In the genomic region with DNA sequence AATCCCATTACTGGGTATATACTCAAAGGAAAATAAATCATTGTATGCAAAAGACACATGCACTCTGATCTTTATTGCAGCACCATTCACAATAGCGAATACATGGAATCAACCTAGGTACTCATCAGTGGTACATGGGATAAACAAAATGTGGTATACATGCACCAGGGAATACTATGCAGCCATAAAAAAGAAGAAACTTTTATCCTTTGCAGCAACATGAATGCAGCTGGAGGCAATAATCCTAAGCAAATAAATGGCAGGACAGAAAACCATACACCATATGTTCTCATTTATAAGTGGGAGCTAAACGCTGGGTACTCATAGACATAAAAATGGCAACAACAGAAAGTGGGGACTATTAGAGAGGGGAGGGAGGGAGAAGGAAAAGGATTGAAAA, we compare ENCODE assay signal across 29 cellular contexts.
"Had no signal": no experiment of that assay in that cellular context is flagged by ENCODE, and none has a peak within 500 bp of the region (broad histone marks: within the 10 kb centered on the region; RNA-seq: fewer than 3 reads in every experiment).

No MANE protein-coding gene starts in this region.

- H3K27ac ChIP-seq: stomach, suprapubic skin, testis, thoracic aorta, thyroid gland, tibial artery, tibial nerve, transverse colon, upper lobe of left lung, upper lobe of right lung, uterus, vagina had no signal

- FAIRE-seq: urothelium cell line had no signal

- DNase-seq: stimulated activated CD4-positive, alpha-beta T cell treated with anti-CD3 and anti-CD28 coated beads, Interleukin-2, amount 100 ng/mL, for 48 hours; stimulated activated CD4-positive, alpha-beta T cell treated with anti-CD3 and anti-CD28 coated beads, Interleukin-4, amount 100 ng/mL, for 1 hour; stimulated activated CD4-positive, alpha-beta T cell treated with anti-CD3 and anti-CD28 coated beads, Interleukin-4, amount 100 ng/mL, for 24 hours; stimulated activated CD4-positive, alpha-beta T cell treated with anti-CD3 and anti-CD28 coated beads, Interleukin-4, amount 100 ng/mL, for 4 hours; stimulated activated CD8-positive, alpha-beta memory T cell treated with anti-CD3 and anti-CD28 coated beads, Interleukin-4, amount 100 ng/mL, for 48 hours; stimulated activated naive B cell treated with anti-CD40 and anti-IgM and Interleukin-4, amounts not matched to agents 10 μg/mL and 1 μg/mL and 100 μg/mL, for 72 hours; stimulated activated naive CD4-positive, alpha-beta T cell; stimulated activated naive CD4-positive, alpha-beta T cell treated with Interleukin-2 at 50 U/mL for 16 hours; stimulated activated naive CD8-positive, alpha-beta T cell treated with anti-CD3 and anti-CD28 coated beads, Interleukin-15, amount 100 ng/mL, for 72 hours; stimulated activated naive CD8-positive, alpha-beta T cell treated with anti-CD3 and anti-CD28 coated beads, Interleukin-15, Interleukin-2, amounts not matched to agents 100 U/mL and 50 U/mL, for 24 hours; stomach; substantia nigra; testis; thyroid gland; tibial artery; transverse colon; trophoblast cell; upper lobe of left lung; upper lobe of right lung; uterus had no signal

- ATAC-seq: stimulated activated effector memory CD8-positive, alpha-beta T cell treated with anti-CD3 and anti-CD28 coated beads, Interleukin-12 subunit alpha, Interleukin-12 subunit beta, amount 100 ng/mL, for 72 hours; stimulated activated memory B cell treated with anti-CD40 and anti-IgM and Interleukin-4, amounts not matched to agents 10 μg/mL and 1 μg/mL and 100 μg/mL, for 72 hours; stimulated activated naive B cell treated with anti-CD40 and anti-IgM and Interleukin-4, amounts not matched to agents 10 μg/mL and 1 μg/mL and 100 μg/mL, for 72 hours; stimulated activated naive CD8-positive, alpha-beta T cell treated with anti-CD3 and anti-CD28 coated beads, Interleukin-15, amount 100 ng/mL, for 72 hours; stimulated activated naive CD8-positive, alpha-beta T cell treated with anti-CD3 and anti-CD28 coated beads, Interleukin-15, Interleukin-2, amounts not matched to agents 100 U/mL and 50 U/mL, for 24 hours; upper lobe of right lung had no signal

- H3K36me3 ChIP-seq: uterus had no signal

- H3K9me3 ChIP-seq: stomach, suprapubic skin, testis, thoracic aorta, thyroid gland, tibial artery, tibial nerve, transverse colon, upper lobe of left lung, upper lobe of right lung, uterus, vagina had no signal

- H3K27me3 ChIP-seq: stomach, suprapubic skin, testis, thyroid gland, tibial artery, tibial nerve, transverse colon, upper lobe of left lung, upper lobe of right lung, uterus, vagina had no signal

- H3K4me3 ChIP-seq: stomach, suprapubic skin, testis, thoracic aorta, thyroid gland, tibial artery, tibial nerve, transverse colon, upper lobe of left lung, upper lobe of right lung, uterus, vagina had no signal

- H3K4me1 ChIP-seq: stomach, suprapubic skin, testis, thyroid gland, tibial artery, upper lobe of left lung, upper lobe of right lung, uterus, vagina had no signal

- H3K27ac Mint-ChIP-seq: stimulated activated effector memory CD8-positive, alpha-beta T cell treated with anti-CD3 and anti-CD28 coated beads, Interleukin-12 subunit alpha, Interleukin-12 subunit beta, amount 100 ng/mL, for 72 hours; stimulated activated memory B cell treated with anti-CD40 and anti-IgM and Interleukin-4, amounts not matched to agents 10 μg/mL and 1 μg/mL and 100 μg/mL, for 72 hours; stimulated activated naive B cell treated with anti-CD40 and anti-IgM and Interleukin-4, amounts not matched to agents 10 μg/mL and 1 μg/mL and 100 μg/mL, for 72 hours; stimulated activated naive CD8-positive, alpha-beta T cell treated with anti-CD3 and anti-CD28 coated beads, Interleukin-15, amount 100 ng/mL, for 72 hours; stimulated activated naive CD8-positive, alpha-beta T cell treated with anti-CD3 and anti-CD28 coated beads, Interleukin-15, Interleukin-2, amounts not matched to agents 100 ng/mL and 50 ng/mL, for 24 hours; type B pancreatic cell had no signal

- H3K9me3 Mint-ChIP-seq: stimulated activated effector memory CD8-positive, alpha-beta T cell treated with anti-CD3 and anti-CD28 coated beads, Interleukin-12 subunit alpha, Interleukin-12 subunit beta, amount 100 ng/mL, for 72 hours; stimulated activated naive B cell treated with anti-CD40 and anti-IgM and Interleukin-4, amounts not matched to agents 10 μg/mL and 1 μg/mL and 100 μg/mL, for 72 hours; stimulated activated naive CD8-positive, alpha-beta T cell treated with anti-CD3 and anti-CD28 coated beads, Interleukin-15, amount 100 ng/mL, for 72 hours; stimulated activated naive CD8-positive, alpha-beta T cell treated with anti-CD3 and anti-CD28 coated beads, Interleukin-15, Interleukin-2, amounts not matched to agents 100 ng/mL and 50 ng/mL, for 24 hours; type B pancreatic cell had no signal
